ENCODE assay signal across 19 cellular contexts in the genomic region with DNA sequence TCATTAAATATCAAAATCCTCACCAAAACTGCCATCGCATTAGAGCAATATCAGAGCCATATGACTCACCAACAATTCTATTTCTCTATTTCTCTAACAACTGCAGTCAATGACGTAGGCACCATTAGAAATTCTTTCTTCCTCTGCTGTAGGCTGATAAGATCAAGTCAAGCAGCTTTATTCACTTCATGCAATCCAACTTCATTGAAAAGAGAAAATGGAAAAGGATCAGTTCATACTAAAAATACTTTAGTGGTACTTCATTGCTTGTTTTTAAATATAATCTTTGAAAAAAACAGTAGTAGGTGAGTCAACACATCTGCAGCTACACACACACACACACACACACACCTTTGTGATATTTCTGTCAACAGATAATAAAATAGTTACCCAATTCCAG.
DNase-seq lines count a peak whose midpoint lies in the region; ATAC-seq and TF ChIP-seq lines count a peak whose summit lies in the region.
"Had no signal": no experiment of that assay in that cellular context is flagged by ENCODE, and none has a peak within 500 bp of the region (broad histone marks: within the 10 kb centered on the region; RNA-seq: fewer than 3 reads in every experiment).

No MANE protein-coding gene starts in this region.

- TF ChIP-seq CTCF in SK-N-SH (IDR thresholded peaks at IDR 0.05), result no peak
- no peak for TF ChIP-seq CTCF in fibroblast of lung (conservative IDR thresholded peaks at IDR 0.05 in 1 of 2, IDR thresholded peaks at IDR 0.05 in 1 of 2; ENCODE audit: low read depth in 1 of 2, low read length in 2 of 2)
- TF ChIP-seq CTCF in smooth muscle cell (IDR thresholded peaks at IDR 0.05; ENCODE audit: borderline replicate concordance, insufficient read depth, poor library complexity, severe bottlenecking), result no peak
- no peak for TF ChIP-seq CTCF in psoas muscle (IDR thresholded peaks at IDR 0.05)

- H3K27ac ChIP-seq in SK-N-SH (ENCODE audit: low read depth in 2 of 2, low read length in 1 of 2), result peak overlapping the region; percentile 16 to 71; a peak in 3 of 4 replicates
- no peak overlapping the region for H3K27ac ChIP-seq in fibroblast of lung (ENCODE audit: insufficient read depth, low read length)
- peak overlapping the region; percentile 23 for H3K27ac ChIP-seq in smooth muscle cell (ENCODE audit: low read depth)
- H3K27ac ChIP-seq in psoas muscle, result no peak overlapping the region
- H3K27ac ChIP-seq: esophagus muscularis mucosa, skin epidermis, suprapubic skin had no signal

- H3K36me3 ChIP-seq in SK-N-SH (replicated peaks in 1 of 2; ENCODE audit: control insufficient read depth in 1 of 2, insufficient read depth in 2 of 2, low read length in 1 of 2) (no peaks in the 10 kb centered on the region), fibroblast of lung (ENCODE audit: control insufficient read depth, insufficient read depth, low read length) (no peaks in the 10 kb centered on the region), smooth muscle cell (ENCODE audit: low read depth) (no peaks in the 10 kb centered on the region), psoas muscle (ENCODE audit: insufficient read depth in 1 of 2, low read depth in 1 of 2) (no peaks in the 10 kb centered on the region)
- H3K36me3 ChIP-seq: esophagus muscularis mucosa, suprapubic skin had no signal

- CTCF ChIA-PET in SK-N-SH (lab: Yijun Ruan, JAX), result interaction anchor here (1.2 to 1.6 kb wide), 2 partner anchors 27 to 1027 kb away, joined by 3 read pairs; no protein-coding TSS in a partner anchor

- intact Hi-C loops in psoas muscle (cut with DNase I), result no loop called here

- H3K27me3 ChIP-seq in SK-N-SH (ENCODE audit: insufficient read depth) (no peaks in the 10 kb centered on the region), fibroblast of lung (ENCODE audit: control insufficient read depth, insufficient read depth, low read length) (no peaks in the 10 kb centered on the region), smooth muscle cell (ENCODE audit: low read depth) (no peaks in the 10 kb centered on the region), psoas muscle (ENCODE audit: insufficient read depth in 3 of 3, low read length in 2 of 3) (no peaks in the 10 kb centered on the region)
- H3K27me3 ChIP-seq: esophagus muscularis mucosa, suprapubic skin had no signal

- WGBS in SK-N-SH (ENCODE audit: low lambda C conversion rate), result 15% methylated on average over 2 of the region's 2 CpGs
- 42% methylated on average over 2 of the region's 2 CpGs for WGBS in smooth muscle cell (ENCODE audit: low lambda C conversion rate)
- WGBS in psoas muscle, 3 donors, result 71 to 80% (median 79%) methylated on average over 2 of the region's 2 CpGs

- H2AFZ ChIP-seq in SK-N-SH (ENCODE audit: low read depth) (no peak overlapping the region; the same call in 1 of the 2 replicates), fibroblast of lung (ENCODE audit: low read length) (no peak overlapping the region), smooth muscle cell (ENCODE audit: low read depth) (no peak overlapping the region)

- POLR2A ChIA-PET in SK-N-SH (lab: Yijun Ruan, JAX), result no interaction called here

- H3K9me2 ChIP-seq in SK-N-SH, result no peaks in the 10 kb centered on the region

- H3K9me3 ChIP-seq in SK-N-SH (no peaks in the 10 kb centered on the region), fibroblast of lung (ENCODE audit: control insufficient read depth, insufficient read depth, low read depth, low read length) (no peaks in the 10 kb centered on the region), smooth muscle cell (replicated peaks; ENCODE audit: low read depth) (no peaks in the 10 kb centered on the region), psoas muscle (no peaks in the 10 kb centered on the region)
- H3K9me3 ChIP-seq: esophagus muscularis mucosa, suprapubic skin had no signal

- H3K4me3 ChIP-seq in SK-N-SH (ENCODE audit: low read depth in 2 of 2, low read length in 1 of 2), result no peak overlapping the region
- no peak overlapping the region for H3K4me3 ChIP-seq in fibroblast of lung (replicated peaks in 1 of 4; ENCODE audit: control extremely low read depth in 1 of 4, insufficient read depth in 1 of 4, low read depth in 3 of 4, low read length in 4 of 4)
- H3K4me3 ChIP-seq in smooth muscle cell, result no peak overlapping the region
- H3K4me3 ChIP-seq in psoas muscle, result no peak overlapping the region
- H3K4me3 ChIP-seq: esophagus muscularis mucosa, skin epidermis, suprapubic skin had no signal

- H3K4me1 ChIP-seq in SK-N-SH (ENCODE audit: control insufficient read depth in 1 of 2, insufficient read depth in 2 of 2, low read depth in 1 of 2, low read length in 1 of 2) (no peaks in the 10 kb centered on the region; a peak in 1 of 4 replicates), fibroblast of lung (ENCODE audit: control insufficient read depth, extremely low read depth, insufficient read depth, low read length) (no peaks in the 10 kb centered on the region), smooth muscle cell (ENCODE audit: low read depth) (no peaks in the 10 kb centered on the region), psoas muscle (no peaks in the 10 kb centered on the region)
- H3K4me1 ChIP-seq: esophagus muscularis mucosa, suprapubic skin had no signal

- DNase-seq in GM03348 (ENCODE audit: low spot score) (peak; percentile 30), SK-N-SH (no peak), fibroblast of lung (ENCODE audit: low read depth in 2 of 2) (peak; percentile 64 to 95), smooth muscle cell (lab: John Stamatoyannopoulos, UW; ENCODE audit: unreplicated experiment) (no peak), psoas muscle (no peak), SKM-1 (lab: John Stamatoyannopoulos, UW; ENCODE audit: unreplicated experiment) (no peak), HK-2 (ENCODE audit: unreplicated experiment) (no peak)
- DNase-seq: activated CD4-positive, alpha-beta memory T cell treated with anti-CD3 and anti-CD28 coated beads for 36 hours; activated naive CD4-positive, alpha-beta T cell treated with anti-CD3 and anti-CD28 coated beads, Interleukin-2, amount 50 U/mL, for 16 hours; DMS 273 treated with DMSO at 0.1 percent for 48 hours; islet precursor cell; naive B cell; NCI-H2029; stimulated activated CD4-positive, alpha-beta T cell treated with anti-CD3 and anti-CD28 coated beads, Interleukin-4, amount 100 ng/mL, for 4 hours; T-helper 1 cell had no signal

- TF ChIP-seq EP300 in SK-N-SH (IDR thresholded peaks at IDR 0.05; ENCODE audit: borderline replicate concordance in 1 of 2, low read depth in 1 of 2, low read length in 1 of 2), result peak in 1 of 2 experiments; percentile 73; a peak in 2 of 4 replicates

- TF ChIP-seq RAD21 in SK-N-SH (IDR thresholded peaks at IDR 0.05; ENCODE audit: low read length), result no peak

- H3K9ac ChIP-seq in SK-N-SH (no peak overlapping the region), fibroblast of lung (ENCODE audit: insufficient read depth, low read length) (no peak overlapping the region), smooth muscle cell (ENCODE audit: low read depth) (no peak overlapping the region)

- no peaks in the 10 kb centered on the region for H4K20me1 ChIP-seq in SK-N-SH (ENCODE audit: insufficient read depth)
- H4K20me1 ChIP-seq in fibroblast of lung (ENCODE audit: control insufficient read depth, extremely low read depth, insufficient read depth, low read length), result no peaks in the 10 kb centered on the region
- no peaks in the 10 kb centered on the region for H4K20me1 ChIP-seq in smooth muscle cell (ENCODE audit: low read depth)

- H3K79me2 ChIP-seq in SK-N-SH (ENCODE audit: insufficient read depth) (no peaks in the 10 kb centered on the region), fibroblast of lung (ENCODE audit: control insufficient read depth, insufficient read depth, low read length) (no peaks in the 10 kb centered on the region), smooth muscle cell (ENCODE audit: low read depth) (no peaks in the 10 kb centered on the region)

- H3K4me2 ChIP-seq in SK-N-SH (no peak overlapping the region; the same call in 1 of the 2 replicates), fibroblast of lung (ENCODE audit: extremely low read depth, insufficient read depth, low read length) (no peak overlapping the region), smooth muscle cell (no peak overlapping the region)

- no peak for ATAC-seq in psoas muscle
- ATAC-seq: Right ventricle myocardium inferior had no signal

- H3F3A ChIP-seq in SK-N-SH (replicated peaks; ENCODE audit: insufficient read depth), result peaks cover 14% of the 10 kb centered on the region
- H3F3A ChIP-seq in smooth muscle cell (ENCODE audit: low read depth), result no peaks in the 10 kb centered on the region

TF ChIP-seq in SK-N-SH, 30 proteins besides CTCF, POLR2A, EP300 and RAD21 (continues in another document):
- TF ChIP-seq PBX3 (IDR thresholded peaks at IDR 0.05), result peak; percentile 58
- peak; percentile 71 for TF ChIP-seq JUND (IDR thresholded peaks at IDR 0.05)
- TF ChIP-seq GATA2 (CRISPR knock-in tag; IDR thresholded peaks at IDR 0.05), result no peak
- TF ChIP-seq, protein P1, sequence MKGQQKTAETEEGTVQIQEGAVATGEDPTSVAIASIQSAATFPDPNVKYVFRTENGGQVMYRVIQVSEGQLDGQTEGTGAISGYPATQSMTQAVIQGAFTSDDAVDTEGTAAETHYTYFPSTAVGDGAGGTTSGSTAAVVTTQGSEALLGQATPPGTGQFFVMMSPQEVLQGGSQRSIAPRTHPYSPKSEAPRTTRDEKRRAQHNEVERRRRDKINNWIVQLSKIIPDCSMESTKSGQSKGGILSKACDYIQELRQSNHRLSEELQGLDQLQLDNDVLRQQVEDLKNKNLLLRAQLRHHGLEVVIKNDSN (IDR thresholded peaks at IDR 0.05; ENCODE audit: borderline replicate concordance, low read depth), result no peak
- no peak for TF ChIP-seq RCOR1 (IDR thresholded peaks at IDR 0.05; ENCODE audit: low read length)

Comparison
In these comparisons a context has a peak if more than half of its experiments do, and no peak if none do; other contexts are left out.
1. DNase-seq: peak in GM03348 (single experiment) and fibroblast of lung (2 of 2); none in SK-N-SH (single experiment), smooth muscle cell (single experiment), psoas muscle (0 of 2), SKM-1 (single experiment) and HK-2 (single experiment).
2. H3K27ac ChIP-seq: peak in SK-N-SH (2 of 2) and smooth muscle cell (single experiment); none in fibroblast of lung (single experiment) and psoas muscle (single experiment).